8 cellular contexts compared by ENCODE assay signal in genomic region chr21:17775431-17776126, GRCh38. TPM values are rescaled to one million over a fixed set of nuclear protein-coding genes. Genes with fewer than 3 reads are reported as not detected.
DNase-seq lines count a peak whose midpoint lies in the region; ATAC-seq and TF ChIP-seq lines count a peak whose summit lies in the region.

No MANE protein-coding gene starts in this region.

- ATAC-seq in GM21825 (IDR thresholded peaks at IDR 0.05; ENCODE audit: unreplicated experiment) = peak; percentile 60
- no peak for ATAC-seq in gastrocnemius medialis

- H3K27ac Mint-ChIP-seq in immature natural killer cell (peak overlapping the region; percentile 75 to 94 (median 84)), type B pancreatic cell (no peak overlapping the region)

- TF ChIP-seq POLR2A in gastrocnemius medialis (IDR thresholded peaks at IDR 0.05) = no peak

- DNase-seq in GM12865 (ENCODE audit: low read depth) = peak; percentile 63
- DNase-seq in UCSD-AML1 (lab: John Stamatoyannopoulos, UW; ENCODE audit: unreplicated experiment) = peak; percentile 17
- peak; percentile 59 to 67 (median 64) for DNase-seq in immature natural killer cell
- no peak for DNase-seq in NCI-H526 (lab: John Stamatoyannopoulos, UW)
- no peak for DNase-seq in type B pancreatic cell (ENCODE audit: extremely low spot score, unreplicated experiment)
- DNase-seq in KG1 (lab: John Stamatoyannopoulos, UW) = no peak
- DNase-seq in gastrocnemius medialis = no peak

- H3K9me3 Mint-ChIP-seq in immature natural killer cell (peaks cover 13 to 35% (median 28%) of the 10 kb centered on the region in 6 donors), type B pancreatic cell (peaks cover 7% of the 10 kb centered on the region)

- H3K27me3 Mint-ChIP-seq in immature natural killer cell (ENCODE audit: low read depth in 3 of 3) = peaks cover 0 to 10% (median 1%) of the 10 kb centered on the region in 3 donors
- peaks cover 39% of the 10 kb centered on the region for H3K27me3 Mint-ChIP-seq in type B pancreatic cell

- peaks cover 51 to 63% of the 10 kb centered on the region in 2 donors for H3K4me1 Mint-ChIP-seq in immature natural killer cell
- H3K4me1 Mint-ChIP-seq in type B pancreatic cell (ENCODE audit: unreplicated experiment) = peaks cover 5% of the 10 kb centered on the region

- in situ Hi-C loops in gastrocnemius medialis (cut with MboI; ENCODE audit: low sequenced_read_pairs in 4 of 4) = no loop called here

- H3K27me3 ChIP-seq in gastrocnemius medialis = no peaks in the 10 kb centered on the region

- no peaks in the 10 kb centered on the region for H3K4me1 ChIP-seq in gastrocnemius medialis

- intact Hi-C loops in gastrocnemius medialis (cut with DNase I; ENCODE audit: low total_unique reads) = no loop called here

- H3K9me3 ChIP-seq in gastrocnemius medialis = no peaks in the 10 kb centered on the region

- TF ChIP-seq CTCF in GM12865 (IDR thresholded peaks at IDR 0.05; ENCODE audit: insufficient read depth, low read depth, low read length, missing control alignments) (no peak), type B pancreatic cell (conservative IDR thresholded peaks at IDR 0.05) (no peak), gastrocnemius medialis (IDR thresholded peaks at IDR 0.05 in 4 of 5, conservative IDR thresholded peaks at IDR 0.05 in 1 of 5) (no peak)

- no peak overlapping the region for H3K4me3 ChIP-seq in GM12865 (ENCODE audit: low read depth, low read length)
- H3K4me3 ChIP-seq in gastrocnemius medialis = no peak overlapping the region

- no peaks in the 10 kb centered on the region for H3K36me3 ChIP-seq in gastrocnemius medialis

- H3K27ac ChIP-seq in gastrocnemius medialis = no peak overlapping the region

- peak overlapping the region; percentile 64 to 85 (median 69) for H3K4me3 Mint-ChIP-seq in immature natural killer cell
- no peak overlapping the region for H3K4me3 Mint-ChIP-seq in type B pancreatic cell

- H3K36me3 Mint-ChIP-seq in immature natural killer cell = peaks cover 10 to 18% (median 16%) of the 10 kb centered on the region in 3 donors
- no peaks in the 10 kb centered on the region for H3K36me3 Mint-ChIP-seq in type B pancreatic cell

RNA-seq across cellular contexts. Expression of gene C21orf91, which starts 43.6 kb away (rescaled TPM):
- polyA plus RNA-seq in immature natural killer cell = 10 to 100 TPM; 29.5 to 41.3 (median 39.6) TPM
- total RNA-seq in type B pancreatic cell (ENCODE audit: low replicate concordance) (14.5 and 35.8 TPM in 2 replicates), gastrocnemius medialis (1 to 10 TPM; 4.0 to 8.5 (median 5.6) TPM)

Comparison
In these comparisons a context has a peak if more than half of its experiments do, and no peak if none do; other contexts are left out.
1. DNase-seq: peak in GM12865 (single experiment), UCSD-AML1 (single experiment) and immature natural killer cell (3 of 3); none in NCI-H526 (0 of 2), type B pancreatic cell (single experiment), KG1 (single experiment) and gastrocnemius medialis (0 of 2).